ENCODE assay signal across 8 cellular contexts in the genomic region with DNA sequence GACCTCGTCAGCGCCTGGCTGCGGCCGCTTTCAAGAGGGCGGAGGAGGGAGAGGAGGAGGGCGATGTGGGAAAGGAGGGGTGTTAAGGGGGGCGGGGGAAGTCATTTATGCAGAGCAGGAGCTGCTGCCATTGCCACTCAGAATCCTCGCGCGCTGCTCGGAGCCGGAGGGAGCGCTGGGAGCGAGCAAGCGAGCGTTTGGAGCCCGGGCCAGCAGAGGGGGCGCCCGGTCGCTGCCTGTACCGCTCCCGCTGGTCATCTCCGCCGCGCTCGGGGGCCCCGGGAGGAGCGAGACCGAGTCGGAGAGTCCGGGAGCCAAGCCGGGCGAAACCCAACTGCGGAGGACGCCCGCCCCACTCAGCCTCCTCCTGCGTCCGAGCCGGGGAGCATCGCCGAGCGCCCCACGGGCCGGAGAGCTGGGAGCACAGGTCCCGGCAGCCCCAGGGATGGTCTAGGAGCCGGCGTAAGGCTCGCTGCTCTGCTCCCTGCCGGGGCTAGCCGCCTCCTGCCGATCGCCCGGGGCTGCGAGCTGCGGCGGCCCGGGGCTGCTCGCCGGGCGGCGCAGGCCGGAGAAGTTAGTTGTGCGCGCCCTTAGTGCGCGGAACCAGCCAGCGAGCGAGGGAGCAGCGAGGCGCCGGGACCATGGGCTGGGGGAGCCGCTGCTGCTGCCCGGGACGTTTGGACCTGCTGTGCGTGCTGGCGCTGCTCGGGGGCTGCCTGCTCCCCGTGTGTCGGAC.
DNase-seq lines count a peak whose midpoint lies in the region; ATAC-seq and TF ChIP-seq lines count a peak whose summit lies in the region.

TSS of gene PCSK5 (plus strand) at position 133 of the 736 bp plus-strand sequence. CDS start at position 642, 509 bp downstream.

- H3K9me3 Mint-ChIP-seq in nephron progenitor cell, result no peaks in the 10 kb centered on the region

- peak; percentile 26 for TF ChIP-seq CTCF in C4-2B (conservative IDR thresholded peaks at IDR 0.05)
- peak; percentile 24 for TF ChIP-seq CTCF in nephron progenitor cell (IDR thresholded peaks at IDR 0.05)

- H3K27ac ChIP-seq in C4-2B, result no peak within 1 kb of the TSS

- H3K27me3 Mint-ChIP-seq in nephron progenitor cell (ENCODE audit: low read depth, poor library complexity), result no peaks in the 10 kb centered on the region

- H3K4me3 Mint-ChIP-seq in nephron progenitor cell, result peak within 1 kb of the TSS; percentile 92

- peak; percentile 92 for DNase-seq in HuH-7 (ENCODE audit: low spot score)
- peak; percentile 38 for DNase-seq in RPMI8226
- peak; percentile 71 for DNase-seq in activated gamma-delta T cell treated with Interleukin-2 at 50 U/mL for 16 hours
- peak; percentile 92 for DNase-seq in fibroblast of the conjunctiva (ENCODE audit: low read depth)
- peak; percentile 90 for DNase-seq in nephron progenitor cell
- peak; percentile 87 to 91 (median 88) for DNase-seq in stimulated activated naive CD4-positive, alpha-beta T cell (lab: John Stamatoyannopoulos, UW)

- ATAC-seq in GM21390 (IDR thresholded peaks at IDR 0.05; ENCODE audit: unreplicated experiment), result peak; percentile 89

- peak within 1 kb of the TSS; percentile 75 for H3K27ac Mint-ChIP-seq in nephron progenitor cell

- H3K4me1 Mint-ChIP-seq in nephron progenitor cell, result peaks cover 55% of the 10 kb centered on the region

- H3K36me3 Mint-ChIP-seq in nephron progenitor cell (ENCODE audit: low read depth), result no peaks in the 10 kb centered on the region

Comparison
In these comparisons a context has a peak if more than half of its experiments do, and no peak if none do; other contexts are left out.
1. DNase-seq: peak in every context shown above with its lines; median percentile 92 in HuH-7; 92 in fibroblast of the conjunctiva; 90 in nephron progenitor cell; 88 in stimulated activated naive CD4-positive, alpha-beta T cell; 71 in activated gamma-delta T cell treated with Interleukin-2 at 50 U/mL for 16 hours; 38 in RPMI8226.